9 cellular contexts compared by ENCODE assay signal in the genomic region with DNA sequence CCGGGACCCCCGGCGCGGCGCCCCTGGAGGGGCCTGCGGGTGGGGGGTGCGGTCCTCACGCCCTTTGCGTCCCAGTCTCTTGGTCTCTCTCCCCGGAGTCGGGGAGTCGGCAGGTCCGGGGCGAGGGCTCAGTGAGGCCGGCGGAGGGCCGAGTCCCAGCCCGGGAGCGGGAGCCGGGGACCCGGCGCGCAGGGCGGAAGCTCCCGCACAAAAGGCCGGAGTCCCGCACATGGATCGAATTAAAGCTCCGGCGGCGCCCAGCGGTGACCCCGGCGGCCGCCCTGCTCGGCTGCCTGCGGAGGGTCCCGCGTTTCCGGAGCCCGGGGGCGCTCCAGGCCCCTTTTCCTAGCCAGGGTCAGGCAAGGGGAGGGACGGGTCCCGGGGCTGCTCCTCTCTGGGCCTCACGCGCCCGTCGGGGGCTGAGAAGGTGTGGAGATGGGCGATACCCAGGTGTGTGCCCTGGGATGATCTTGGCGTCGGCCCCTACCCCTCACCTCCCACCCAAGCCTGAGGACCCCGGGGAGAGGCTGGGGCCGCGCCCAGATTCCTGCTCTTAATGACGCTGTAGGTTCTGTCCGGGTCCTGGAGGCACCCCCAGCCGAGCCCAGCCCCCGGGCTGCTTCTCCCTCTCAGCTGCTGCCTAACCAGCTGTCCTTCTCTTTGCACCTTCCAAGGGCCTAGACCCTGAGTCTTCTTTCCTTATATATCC. TPM values are rescaled to one million over a fixed set of nuclear protein-coding genes. Genes with fewer than 3 reads are reported as not detected.
A peak's percentile ranks its signal among the peaks of the same experiment; 100 is the strongest.
DNase-seq lines count a peak whose midpoint lies in the region; ATAC-seq and TF ChIP-seq lines count a peak whose summit lies in the region.
"Had no signal": no experiment of that assay in that cellular context is flagged by ENCODE, and none has a peak within 500 bp of the region (broad histone marks: within the 10 kb centered on the region; RNA-seq: fewer than 3 reads in every experiment).

No MANE protein-coding gene starts in this region.

- peak overlapping the region; percentile 69 for H2AFZ ChIP-seq in parathyroid adenoma

- H3K4me2 ChIP-seq in parathyroid adenoma (ENCODE audit: low read length), result peak overlapping the region; percentile 51

- no peaks in the 10 kb centered on the region for H3K79me2 ChIP-seq in parathyroid adenoma

- H3K27me3 ChIP-seq in WERI-Rb-1 (ENCODE audit: insufficient read depth, low read depth, severe bottlenecking) (no peaks in the 10 kb centered on the region), parathyroid adenoma (ENCODE audit: control insufficient read depth, insufficient read depth, low read length) (no peaks in the 10 kb centered on the region)

- peak; percentile 42 for DNase-seq in Daoy (ENCODE audit: low read depth)
- DNase-seq in WERI-Rb-1, result no peak
- DNase-seq in glomerular visceral epithelial cell (ENCODE audit: extremely low spot score), result peak; percentile 25
- DNase-seq in NCI-H524 treated with DMSO at 0.1 percent for 48 hours (lab: John Stamatoyannopoulos, UW), result no peak

- peaks cover 10% of the 10 kb centered on the region for H3K4me1 ChIP-seq in parathyroid adenoma

- H3K36me3 ChIP-seq in WERI-Rb-1 (no peaks in the 10 kb centered on the region), parathyroid adenoma (ENCODE audit: control insufficient read depth, insufficient read depth, low read length) (no peaks in the 10 kb centered on the region)

- H3K9ac ChIP-seq in parathyroid adenoma, result peak overlapping the region; percentile 67

- TF ChIP-seq CTCF in WERI-Rb-1 (IDR thresholded peaks at IDR 0.05; ENCODE audit: low read depth, low read length) (no peak), parathyroid adenoma (IDR thresholded peaks at IDR 0.05) (no peak)

- H3K4me3 ChIP-seq in WERI-Rb-1 (ENCODE audit: low read depth, low read length) (peak overlapping the region; percentile 60), parathyroid adenoma (ENCODE audit: low read depth, low read length) (peak overlapping the region; percentile 48)

- H3K9me3 ChIP-seq in WERI-Rb-1 (ENCODE audit: severe bottlenecking) (no peaks in the 10 kb centered on the region), parathyroid adenoma (ENCODE audit: control insufficient read depth, low read length) (no peaks in the 10 kb centered on the region)

- H3K27ac ChIP-seq in WERI-Rb-1 (peak overlapping the region; percentile 45), parathyroid adenoma (peak overlapping the region; percentile 77)

- no peak for ATAC-seq in HG03175 (IDR thresholded peaks at IDR 0.05; ENCODE audit: unreplicated experiment)
- ATAC-seq in GM18909 (IDR thresholded peaks at IDR 0.05; ENCODE audit: poor library complexity, unreplicated experiment), result no peak
- ATAC-seq in HG03354 (IDR thresholded peaks at IDR 0.05; ENCODE audit: poor library complexity, severe bottlenecking, unreplicated experiment), result no peak

RNA-seq across cellular contexts. Expression of a gene that starts 0.5 kb away (rescaled TPM):
- total RNA-seq in Daoy (2014; rRNA removed; shearing (Covaris generic)), result 42.1 and 59.7 TPM in 2 replicates
- total RNA-seq: mononuclear cell had no signal

RNA-seq across cellular contexts. Expression of a gene that starts 16.8 kb away (rescaled TPM):
- not detected in 2 replicates for total RNA-seq in Daoy (2014; rRNA removed; shearing (Covaris generic))
- total RNA-seq: mononuclear cell had no signal

RNA-seq across cellular contexts. Expression of a gene that starts 23.0 kb away (rescaled TPM):
- total RNA-seq in Daoy (2014; rRNA removed; shearing (Covaris generic)), result 0.39 and 0.40 TPM in 2 replicates

RNA-seq across cellular contexts. Expression of a gene that starts 48.3 kb away (rescaled TPM):
- 4.1 and 5.9 TPM in 2 replicates for total RNA-seq in Daoy (2014; rRNA removed; shearing (Covaris generic))

Comparison
In these comparisons a context has a peak if more than half of its experiments do, and no peak if none do; other contexts are left out.
1. DNase-seq: peak in Daoy (single experiment) and glomerular visceral epithelial cell (single experiment); none in WERI-Rb-1 (single experiment) and NCI-H524 treated with DMSO at 0.1 percent for 48 hours (single experiment).